8 cellular contexts compared by ENCODE assay signal in the genomic region with DNA sequence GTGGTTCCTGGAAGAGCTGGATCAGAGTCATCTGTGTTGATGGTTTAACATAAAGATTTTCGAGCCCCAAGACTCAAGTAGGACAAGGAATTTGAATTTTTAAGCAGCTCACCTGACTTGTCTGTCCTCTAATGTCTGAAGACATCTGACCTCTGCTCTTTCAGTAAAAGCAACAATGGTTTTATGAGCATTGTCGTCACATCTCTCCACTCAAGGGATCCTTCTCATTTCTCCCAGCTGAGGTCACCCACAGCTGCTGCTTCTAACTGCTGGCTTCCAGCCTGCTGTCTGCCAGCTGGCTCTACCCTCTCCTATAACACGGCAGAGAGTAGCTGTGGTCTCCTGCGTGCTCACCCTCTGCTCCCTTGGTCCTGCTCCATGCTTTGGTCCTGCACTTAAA. TPM values are rescaled to one million over a fixed set of nuclear protein-coding genes. Genes with fewer than 3 reads are reported as not detected.
DNase-seq lines count a peak whose midpoint lies in the region; ATAC-seq and TF ChIP-seq lines count a peak whose summit lies in the region.

No MANE protein-coding gene starts in this region.

- H3K4me3 ChIP-seq in left ventricle myocardium inferior: no peak overlapping the region

- TF ChIP-seq RAD21 in Ishikawa (IDR thresholded peaks at IDR 0.05; ENCODE audit: low read depth): peak; percentile 26; the same call in 1 of the 2 replicates

- no peaks in the 10 kb centered on the region for H3K27me3 ChIP-seq in left ventricle myocardium inferior (ENCODE audit: low read depth)

- H3K9me3 ChIP-seq in left ventricle myocardium inferior (replicated peaks): peaks cover under 1% of the 10 kb centered on the region

- peak; percentile 93 for DNase-seq in ACHN
- DNase-seq in T1000 (lab: John Stamatoyannopoulos, UW): peak; percentile 70
- DNase-seq in left ventricle myocardium inferior: peak; percentile 32
- DNase-seq in smooth muscle cell of the brain vasculature (ENCODE audit: low read depth, low spot score): peak; percentile 88
- no peak for DNase-seq in MV-4-11 (lab: John Stamatoyannopoulos, UW)
- DNase-seq in NCI-H2081 treated with DMSO at 0.1 percent for 48 hours (lab: John Stamatoyannopoulos, UW): no peak

- peaks cover 32% of the 10 kb centered on the region for H3K4me1 ChIP-seq in left ventricle myocardium inferior

- no peak for TF ChIP-seq CTCF in left ventricle myocardium inferior (IDR thresholded peaks at IDR 0.05; ENCODE audit: borderline replicate concordance)

- intact Hi-C loops in left ventricle myocardium inferior (cut with micrococcal nuclease): no loop called here

- H3K36me3 ChIP-seq in left ventricle myocardium inferior: no peaks in the 10 kb centered on the region

- TF ChIP-seq EP300 in Ishikawa (IDR thresholded peaks at IDR 0.05; ENCODE audit: borderline replicate concordance): peak; percentile 82

- ATAC-seq in GM21619 (IDR thresholded peaks at IDR 0.05; ENCODE audit: unreplicated experiment): no peak

- H3K27ac ChIP-seq in left ventricle myocardium inferior (replicated peaks): peak overlapping the region; percentile 21

- in situ Hi-C loops in ACHN (cut with HindIII; ENCODE audit: low pct_ligation_motif_present, low pct_unique_long_range_greater_than_20kb, low sequenced_read_pairs): no loop called here

TF ChIP-seq in Ishikawa, 13 proteins besides CTCF, POLR2A, EP300 and RAD21:
- TF ChIP-seq, protein P1, sequence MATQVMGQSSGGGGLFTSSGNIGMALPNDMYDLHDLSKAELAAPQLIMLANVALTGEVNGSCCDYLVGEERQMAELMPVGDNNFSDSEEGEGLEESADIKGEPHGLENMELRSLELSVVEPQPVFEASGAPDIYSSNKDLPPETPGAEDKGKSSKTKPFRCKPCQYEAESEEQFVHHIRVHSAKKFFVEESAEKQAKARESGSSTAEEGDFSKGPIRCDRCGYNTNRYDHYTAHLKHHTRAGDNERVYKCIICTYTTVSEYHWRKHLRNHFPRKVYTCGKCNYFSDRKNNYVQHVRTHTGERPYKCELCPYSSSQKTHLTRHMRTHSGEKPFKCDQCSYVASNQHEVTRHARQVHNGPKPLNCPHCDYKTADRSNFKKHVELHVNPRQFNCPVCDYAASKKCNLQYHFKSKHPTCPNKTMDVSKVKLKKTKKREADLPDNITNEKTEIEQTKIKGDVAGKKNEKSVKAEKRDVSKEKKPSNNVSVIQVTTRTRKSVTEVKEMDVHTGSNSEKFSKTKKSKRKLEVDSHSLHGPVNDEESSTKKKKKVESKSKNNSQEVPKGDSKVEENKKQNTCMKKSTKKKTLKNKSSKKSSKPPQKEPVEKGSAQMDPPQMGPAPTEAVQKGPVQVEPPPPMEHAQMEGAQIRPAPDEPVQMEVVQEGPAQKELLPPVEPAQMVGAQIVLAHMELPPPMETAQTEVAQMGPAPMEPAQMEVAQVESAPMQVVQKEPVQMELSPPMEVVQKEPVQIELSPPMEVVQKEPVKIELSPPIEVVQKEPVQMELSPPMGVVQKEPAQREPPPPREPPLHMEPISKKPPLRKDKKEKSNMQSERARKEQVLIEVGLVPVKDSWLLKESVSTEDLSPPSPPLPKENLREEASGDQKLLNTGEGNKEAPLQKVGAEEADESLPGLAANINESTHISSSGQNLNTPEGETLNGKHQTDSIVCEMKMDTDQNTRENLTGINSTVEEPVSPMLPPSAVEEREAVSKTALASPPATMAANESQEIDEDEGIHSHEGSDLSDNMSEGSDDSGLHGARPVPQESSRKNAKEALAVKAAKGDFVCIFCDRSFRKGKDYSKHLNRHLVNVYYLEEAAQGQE (IDR thresholded peaks at IDR 0.05; ENCODE audit: low read depth): no peak
- TF ChIP-seq MAX (IDR thresholded peaks at IDR 0.05) (no peak), NFIC (IDR thresholded peaks at IDR 0.05) (peak; percentile 76), TEAD4 (IDR thresholded peaks at IDR 0.05) (peak; percentile 84), TCF12 (IDR thresholded peaks at IDR 0.05; ENCODE audit: low read depth) (peak; percentile 95), FOXM1 (IDR thresholded peaks at IDR 0.05; ENCODE audit: borderline replicate concordance, low read depth) (no peak)

RNA-seq across cellular contexts. Expression of gene HDAC2, which starts 24.7 kb away (rescaled TPM):
- 44.3 TPM for total RNA-seq in left ventricle myocardium inferior

Comparison
In these comparisons a context has a peak if more than half of its experiments do, and no peak if none do; other contexts are left out.
1. DNase-seq: peak in ACHN (single experiment), T1000 (single experiment), left ventricle myocardium inferior (single experiment) and smooth muscle cell of the brain vasculature (single experiment); none in MV-4-11 (single experiment) and NCI-H2081 treated with DMSO at 0.1 percent for 48 hours (single experiment).